Comparison of ENCODE assay signal across 8 cellular contexts in the genomic region with DNA sequence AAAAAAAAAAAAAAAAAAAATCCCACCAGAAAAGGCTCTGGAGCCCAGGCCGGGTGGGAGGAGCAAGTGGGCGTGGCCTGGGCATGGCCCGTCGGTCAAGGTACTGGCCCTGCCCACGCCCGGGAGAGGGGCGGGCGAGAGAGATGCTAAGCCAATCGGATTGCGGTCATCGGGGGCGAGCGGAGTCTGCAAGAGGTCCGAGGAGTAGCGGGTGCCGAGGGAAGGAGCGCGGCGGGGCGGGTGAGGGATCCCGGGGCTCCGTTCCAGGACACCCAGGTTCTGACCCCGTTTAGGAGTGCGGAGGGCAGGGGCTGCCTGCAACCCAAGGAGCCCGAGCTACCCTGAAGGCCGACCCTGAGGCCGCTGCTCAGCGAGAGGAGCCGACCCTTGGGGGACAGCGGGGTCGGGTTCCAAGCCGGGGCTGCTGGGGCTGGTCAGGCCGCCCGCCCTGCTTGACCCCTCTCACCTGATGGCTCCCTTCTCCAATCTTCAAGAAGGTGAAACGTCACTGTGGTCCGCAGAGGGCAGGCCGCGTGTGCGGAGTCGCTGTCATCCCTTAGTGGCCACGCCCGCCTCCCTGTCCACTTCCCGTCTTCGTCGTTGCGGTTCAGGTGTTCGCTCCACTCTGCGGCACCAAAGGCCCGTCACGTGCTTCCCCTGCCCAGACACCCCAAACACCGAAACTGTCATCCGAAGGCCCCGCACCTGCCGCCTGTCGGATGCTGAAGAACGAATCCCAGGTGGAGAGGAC. TPM values are rescaled to one million over a fixed set of nuclear protein-coding genes. Genes with fewer than 3 reads are reported as not detected.
A peak's percentile ranks its signal among the peaks of the same experiment; 100 is the strongest.
DNase-seq lines count a peak whose midpoint lies in the region; ATAC-seq, FAIRE-seq and TF ChIP-seq lines count a peak whose summit lies in the region.

No MANE protein-coding gene starts in this region.

- H3K4me1 ChIP-seq in A549 (peaks cover 8% of the 10 kb centered on the region; the same call in 2 of the 3 replicates), esophagus (ENCODE audit: control insufficient read depth in 2 of 2, insufficient read depth in 2 of 2, low read length in 1 of 2) (peaks cover 6 to 9% of the 10 kb centered on the region in 2 donors), mucosa of stomach (ENCODE audit: control insufficient read depth, insufficient read depth, low read length) (no peaks in the 10 kb centered on the region)

- H3K4me3 ChIP-seq in A549, result no peak overlapping the region
- H3K4me3 ChIP-seq in esophagus (ENCODE audit: low read depth in 1 of 2, low read length in 2 of 2), result peak overlapping the region; percentile 53 to 56
- H3K4me3 ChIP-seq in mucosa of stomach (ENCODE audit: low read length), result peak overlapping the region; percentile 19

- no peak for TF ChIP-seq CTCF in A549 (IDR thresholded peaks at IDR 0.05)

- peak; percentile 48 to 49 for DNase-seq in A549 (ENCODE audit: low read depth in 1 of 2, low spot score in 1 of 2)
- peak; percentile 57 for DNase-seq in GM19239 (ENCODE audit: insufficient read length, low spot score)
- peak; percentile 28 to 86 for DNase-seq in NCI-H526 (lab: John Stamatoyannopoulos, UW)
- DNase-seq in activated T-cell treated with anti-CD3 and anti-CD28 coated beads for 1 hour (ENCODE audit: low read depth), result peak; percentile 58
- peak; percentile 48 to 69 for DNase-seq in stimulated activated CD8-positive, alpha-beta memory T cell treated with anti-CD3 and anti-CD28 coated beads, Interleukin-2, amount 100 ng/mL, for 48 hours (ENCODE audit: low read depth in 2 of 2)
- DNase-seq in H4 (ENCODE audit: low spot score), result no peak

- ATAC-seq in A549, result peak; percentile 45 to 87; a peak in 4 of 6 replicates

- TF ChIP-seq RAD21 in A549 (conservative IDR thresholded peaks at IDR 0.05 in 1 of 2, IDR thresholded peaks at IDR 0.05 in 1 of 2), result no peak

- WGBS in A549 (ENCODE audit: missing lambda C conversion rate), result 66% methylated on average over 43 of the region's 56 CpGs
- 3 to 4% methylated on average over 49 to 56 of the region's 56 CpGs for WGBS in esophagus, 2 donors

- H3K36me3 ChIP-seq in esophagus (ENCODE audit: control insufficient read depth in 2 of 2, insufficient read depth in 2 of 2, low read length in 1 of 2) (no peaks in the 10 kb centered on the region), mucosa of stomach (ENCODE audit: control insufficient read depth, insufficient read depth, low read length) (no peaks in the 10 kb centered on the region)

- H3K27ac ChIP-seq in A549 (no peak overlapping the region), esophagus (ENCODE audit: low read depth in 2 of 2, low read length in 1 of 2) (peak overlapping the region in 1 of 2 donors; percentile 28)

- POLR2A ChIA-PET in A549 (lab: Yijun Ruan, JAX), result no interaction called here

- no peak for TF ChIP-seq EP300 in A549 (IDR thresholded peaks at IDR 0.05)

- H3K9ac ChIP-seq in mucosa of stomach (ENCODE audit: low read length), result no peak overlapping the region

- FAIRE-seq in A549 (lab: Jason Lieb, UNC), result no peak
- no peak for FAIRE-seq in GM19239 (lab: Jason Lieb, UNC)

- no peak for TF ChIP-seq POLR2A in A549 (IDR thresholded peaks at IDR 0.05; ENCODE audit: low read length)

- CTCF ChIA-PET in A549 (lab: Yijun Ruan, JAX), result interaction anchor here (1.3 kb wide), 1 partner anchor 71 kb away, joined by 3 read pairs; no protein-coding TSS in a partner anchor

- H3K4me2 ChIP-seq in A549, result peak overlapping the region; percentile 47; the same call in 2 of the 3 replicates

- H3K27me3 ChIP-seq in esophagus (ENCODE audit: control insufficient read depth in 1 of 2, insufficient read depth in 2 of 2, low read length in 2 of 2) (no peaks in the 10 kb centered on the region), mucosa of stomach (ENCODE audit: control insufficient read depth, insufficient read depth, low read length) (peaks cover 20% of the 10 kb centered on the region)

- no peaks in the 10 kb centered on the region for H3K9me3 ChIP-seq in A549
- no peaks in the 10 kb centered on the region for H3K9me3 ChIP-seq in esophagus (ENCODE audit: control insufficient read depth in 2 of 2, insufficient read depth in 1 of 2, low read depth in 1 of 2, low read length in 1 of 2)
- H3K9me3 ChIP-seq in mucosa of stomach (ENCODE audit: control insufficient read depth, low read length), result no peaks in the 10 kb centered on the region

TF ChIP-seq in A549, 52 proteins besides CTCF, POLR2A, EP300 and RAD21:
- TF ChIP-seq, protein P1, sequence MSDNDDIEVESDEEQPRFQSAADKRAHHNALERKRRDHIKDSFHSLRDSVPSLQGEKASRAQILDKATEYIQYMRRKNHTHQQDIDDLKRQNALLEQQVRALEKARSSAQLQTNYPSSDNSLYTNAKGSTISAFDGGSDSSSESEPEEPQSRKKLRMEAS (IDR thresholded peaks at IDR 0.05), result no peak
- TF ChIP-seq FOSB (CRISPR knock-in tag; IDR thresholded peaks at IDR 0.05), result no peak
- no peak for TF ChIP-seq FOXS1 (CRISPR knock-in tag; IDR thresholded peaks at IDR 0.05)
- no peak for TF ChIP-seq TP53 (CRISPR knock-in tag; IDR thresholded peaks at IDR 0.05)
- TF ChIP-seq, protein P2, sequence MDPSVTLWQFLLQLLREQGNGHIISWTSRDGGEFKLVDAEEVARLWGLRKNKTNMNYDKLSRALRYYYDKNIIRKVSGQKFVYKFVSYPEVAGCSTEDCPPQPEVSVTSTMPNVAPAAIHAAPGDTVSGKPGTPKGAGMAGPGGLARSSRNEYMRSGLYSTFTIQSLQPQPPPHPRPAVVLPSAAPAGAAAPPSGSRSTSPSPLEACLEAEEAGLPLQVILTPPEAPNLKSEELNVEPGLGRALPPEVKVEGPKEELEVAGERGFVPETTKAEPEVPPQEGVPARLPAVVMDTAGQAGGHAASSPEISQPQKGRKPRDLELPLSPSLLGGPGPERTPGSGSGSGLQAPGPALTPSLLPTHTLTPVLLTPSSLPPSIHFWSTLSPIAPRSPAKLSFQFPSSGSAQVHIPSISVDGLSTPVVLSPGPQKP (IDR thresholded peaks at IDR 0.05; ENCODE audit: low read depth, low read length), result no peak
- TF ChIP-seq JUN (IDR thresholded peaks at IDR 0.05), result no peak
- no peak for TF ChIP-seq BHLHE40 (IDR thresholded peaks at IDR 0.05; ENCODE audit: low read depth, low read length)
- no peak for TF ChIP-seq PHF8 (IDR thresholded peaks at IDR 0.05; ENCODE audit: borderline replicate concordance, low read depth)
- no peak for TF ChIP-seq HOXB13 (CRISPR knock-in tag; IDR thresholded peaks at IDR 0.05; ENCODE audit: low read depth)
- no peak for TF ChIP-seq CBX2 (IDR thresholded peaks at IDR 0.05; ENCODE audit: borderline replicate concordance, low read depth)
- TF ChIP-seq, protein P3, sequence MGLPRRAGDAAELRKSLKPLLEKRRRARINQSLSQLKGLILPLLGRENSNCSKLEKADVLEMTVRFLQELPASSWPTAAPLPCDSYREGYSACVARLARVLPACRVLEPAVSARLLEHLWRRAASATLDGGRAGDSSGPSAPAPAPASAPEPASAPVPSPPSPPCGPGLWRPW (IDR thresholded peaks at IDR 0.05), result no peak
- TF ChIP-seq KDM1A (IDR thresholded peaks at IDR 0.05; ENCODE audit: low read depth), result no peak
- TF ChIP-seq NPAS2 (CRISPR knock-in tag; IDR thresholded peaks at IDR 0.05; ENCODE audit: borderline replicate concordance), result no peak
- TF ChIP-seq SREBF2 (IDR thresholded peaks at IDR 0.05), result no peak
- TF ChIP-seq, protein P4, sequence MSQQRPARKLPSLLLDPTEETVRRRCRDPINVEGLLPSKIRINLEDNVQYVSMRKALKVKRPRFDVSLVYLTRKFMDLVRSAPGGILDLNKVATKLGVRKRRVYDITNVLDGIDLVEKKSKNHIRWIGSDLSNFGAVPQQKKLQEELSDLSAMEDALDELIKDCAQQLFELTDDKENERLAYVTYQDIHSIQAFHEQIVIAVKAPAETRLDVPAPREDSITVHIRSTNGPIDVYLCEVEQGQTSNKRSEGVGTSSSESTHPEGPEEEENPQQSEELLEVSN (IDR thresholded peaks at IDR 0.05; ENCODE audit: borderline replicate concordance, low read depth), result no peak
- no peak for TF ChIP-seq HOXA7 (CRISPR knock-in tag; IDR thresholded peaks at IDR 0.05)

RNA-seq across cellular contexts. Expression of a gene that starts 11.1 kb away (rescaled TPM):
- 10.4 and 11.3 TPM in 2 replicates for polyA plus RNA-seq in A549 (2011; rRNA removed)
- polyA plus RNA-seq in A549 (2012; cell fraction: cytosol; rRNA removed), result 16.4 and 20.1 TPM in 2 replicates
- 38.3 and 41.0 TPM in 2 replicates for polyA plus RNA-seq in A549 (2012; cell fraction: nucleus; rRNA removed)
- 8.7 to 10.5 TPM (median 9.9 TPM) in 3 replicates for polyA plus RNA-seq in A549 (2017; fragmentation: RNase III; extraction: RNeasy Plus Mini Kit Qiagen cat#74134 plus additional on column Dnase treatment)
- polyA minus RNA-seq in A549 (2011; rRNA and poly(A)+ RNA removed), result 9.5 and 11.2 TPM in 2 replicates
- 10 to 100 TPM; 10.6 to 13.4 TPM for polyA plus RNA-seq in esophagus
- 8.6 and 17.1 TPM in 2 replicates for total RNA-seq in H4 (2014; rRNA removed; shearing (Covaris generic))

RNA-seq across cellular contexts. Expression of a gene that starts 38.6 kb away (rescaled TPM):
- polyA plus RNA-seq in A549 (2011; rRNA removed), result 6.7 and 7.9 TPM in 2 replicates
- 27.4 and 39.6 TPM in 2 replicates for polyA plus RNA-seq in A549 (2012; cell fraction: cytosol; rRNA removed)
- polyA plus RNA-seq in A549 (2012; cell fraction: nucleus; rRNA removed), result 41.2 and 57.0 TPM in 2 replicates
- polyA plus RNA-seq in A549 (2017; fragmentation: RNase III; extraction: RNeasy Plus Mini Kit Qiagen cat#74134 plus additional on column Dnase treatment), result 10.9 to 14.5 TPM (median 11.7 TPM) in 3 replicates
- 2.6 and 5.5 TPM in 2 replicates for polyA minus RNA-seq in A549 (2011; rRNA and poly(A)+ RNA removed)
- polyA plus RNA-seq in esophagus, result 10 to 100 TPM; 32.5 to 39.8 TPM
- 19.9 and 23.0 TPM in 2 replicates for total RNA-seq in H4 (2014; rRNA removed; shearing (Covaris generic))
